Comparison of ENCODE assay signal across 15 cellular contexts in the genomic region with DNA sequence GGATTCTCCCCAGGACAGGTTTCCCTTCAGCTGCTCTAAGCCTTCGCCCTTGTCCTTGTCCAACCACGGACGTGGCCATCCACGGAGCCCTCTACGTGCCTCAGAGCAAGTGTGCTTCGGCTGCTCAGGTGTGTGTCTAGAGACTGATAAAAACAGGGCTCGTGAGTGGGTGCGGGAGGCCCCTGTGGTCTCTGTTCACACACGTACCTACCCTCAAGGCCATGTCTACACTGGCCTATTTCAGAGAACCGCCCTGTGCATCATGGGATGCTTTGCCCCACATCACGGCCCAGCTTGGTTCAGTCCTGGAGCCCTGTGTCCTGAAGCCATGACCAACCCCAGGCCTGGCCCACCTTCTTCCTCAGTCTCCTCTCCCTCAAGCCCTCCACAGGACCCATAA. TPM values are rescaled to one million over a fixed set of nuclear protein-coding genes. Genes with fewer than 3 reads are reported as not detected.
A peak's percentile ranks its signal among the peaks of the same experiment; 100 is the strongest.
DNase-seq lines count a peak whose midpoint lies in the region; ATAC-seq and TF ChIP-seq lines count a peak whose summit lies in the region.
"Had no signal": no experiment of that assay in that cellular context is flagged by ENCODE, and none has a peak within 500 bp of the region (broad histone marks: within the 10 kb centered on the region; RNA-seq: fewer than 3 reads in every experiment).

No MANE protein-coding gene starts in this region.

- no peaks in the 10 kb centered on the region for H3K9me2 ChIP-seq in Loucy (replicated peaks; ENCODE audit: low read depth, low read length)

- H3K36me3 Mint-ChIP-seq in activated naive CD8-positive, alpha-beta T cell treated with anti-CD3 and anti-CD28 coated beads for 36 hours: peaks cover 79% of the 10 kb centered on the region

- H3K36me3 ChIP-seq in Loucy (ENCODE audit: insufficient read depth, low read length): no peaks in the 10 kb centered on the region
- no peaks in the 10 kb centered on the region for H3K36me3 ChIP-seq in sigmoid colon
- H3K36me3 ChIP-seq: esophagus muscularis mucosa, heart right ventricle, thoracic aorta had no signal

- peaks cover 3% of the 10 kb centered on the region for H3K27me3 Mint-ChIP-seq in activated naive CD8-positive, alpha-beta T cell treated with anti-CD3 and anti-CD28 coated beads for 36 hours

- no peak for DNase-seq in GM12864 (ENCODE audit: low read depth)
- no peak for DNase-seq in activated naive CD8-positive, alpha-beta T cell treated with anti-CD3 and anti-CD28 coated beads for 36 hours
- DNase-seq in sigmoid colon: peak; percentile 58
- DNase-seq: anterior cingulate cortex, cortex of kidney, heart right ventricle, left cardiac atrium had no signal

- peaks cover 1% of the 10 kb centered on the region for H3K9me3 Mint-ChIP-seq in activated naive CD8-positive, alpha-beta T cell treated with anti-CD3 and anti-CD28 coated beads for 36 hours

- ATAC-seq in GM19035 (IDR thresholded peaks at IDR 0.05; ENCODE audit: unreplicated experiment) (no peak), GM18517 (IDR thresholded peaks at IDR 0.05; ENCODE audit: unreplicated experiment) (no peak), GM19452 (IDR thresholded peaks at IDR 0.05; ENCODE audit: unreplicated experiment) (no peak)
- ATAC-seq: heart right ventricle, left cardiac atrium, Right ventricle myocardium inferior had no signal

- H3K27me3 ChIP-seq in Loucy (ENCODE audit: insufficient read depth, low read length, poor library complexity, severe bottlenecking) (no peaks in the 10 kb centered on the region), sigmoid colon (no peaks in the 10 kb centered on the region)

- H3K4me1 ChIP-seq in Loucy (ENCODE audit: insufficient read depth, low read length, poor library complexity, severe bottlenecking) (peaks cover 60% of the 10 kb centered on the region), sigmoid colon (no peaks in the 10 kb centered on the region)
- H3K4me1 ChIP-seq: esophagus muscularis mucosa had no signal

- H3K9ac ChIP-seq in Loucy (ENCODE audit: low read depth, low read length, poor library complexity, severe bottlenecking): no peak overlapping the region

- WGBS in sigmoid colon, 2 donors: 81 to 90% methylated on average over 11 of the region's 11 CpGs

- H3K4me3 ChIP-seq in GM12864 (ENCODE audit: low read depth, low read length): peak overlapping the region; percentile 4; the same call in 1 of the 2 replicates
- H3K4me3 ChIP-seq in Loucy (ENCODE audit: low read length, poor library complexity, severe bottlenecking): no peak overlapping the region
- H3K4me3 ChIP-seq in sigmoid colon: no peak overlapping the region
- H3K4me3 ChIP-seq: esophagus muscularis mucosa, heart right ventricle, thoracic aorta had no signal

- H3K4me3 Mint-ChIP-seq in activated naive CD8-positive, alpha-beta T cell treated with anti-CD3 and anti-CD28 coated beads for 36 hours: peak overlapping the region; percentile 91

- H3F3A ChIP-seq in Loucy (ENCODE audit: low read depth): peaks cover 3% of the 10 kb centered on the region; the same call in 1 of the 2 replicates

- peaks cover 87% of the 10 kb centered on the region for H3K4me1 Mint-ChIP-seq in activated naive CD8-positive, alpha-beta T cell treated with anti-CD3 and anti-CD28 coated beads for 36 hours

- H3K27ac ChIP-seq in sigmoid colon: no peak overlapping the region
- H3K27ac ChIP-seq: esophagus muscularis mucosa, heart right ventricle, thoracic aorta had no signal

- no peak for TF ChIP-seq EP300 in sigmoid colon (IDR thresholded peaks at IDR 0.05)

- peak overlapping the region; percentile 33 for H3K4me2 ChIP-seq in Loucy (ENCODE audit: low read depth, low read length, poor library complexity, severe bottlenecking)

- TF ChIP-seq CTCF in GM12864 (IDR thresholded peaks at IDR 0.05; ENCODE audit: low read depth, low read length, missing control alignments): no peak
- TF ChIP-seq CTCF in Loucy (conservative IDR thresholded peaks at IDR 0.05; ENCODE audit: low read length): no peak
- TF ChIP-seq CTCF in sigmoid colon (IDR thresholded peaks at IDR 0.05): no peak

- peaks cover 17% of the 10 kb centered on the region for H4K20me1 ChIP-seq in Loucy (ENCODE audit: insufficient read depth, low read length, poor library complexity, severe bottlenecking)

- H2AFZ ChIP-seq in Loucy (ENCODE audit: low read length): no peak overlapping the region

- TF ChIP-seq POLR2A in sigmoid colon (IDR thresholded peaks at IDR 0.05): no peak

- H3K9me3 ChIP-seq in Loucy (ENCODE audit: insufficient read depth, low read depth, low read length): no peaks in the 10 kb centered on the region
- no peaks in the 10 kb centered on the region for H3K9me3 ChIP-seq in sigmoid colon
- H3K9me3 ChIP-seq: esophagus muscularis mucosa, heart right ventricle, thoracic aorta had no signal

- H3K79me2 ChIP-seq in Loucy (ENCODE audit: insufficient read depth, low read length): peaks cover 96% of the 10 kb centered on the region

- intact Hi-C loops in sigmoid colon (cut with DNase I): no loop called here

- H3K27ac Mint-ChIP-seq in activated naive CD8-positive, alpha-beta T cell treated with anti-CD3 and anti-CD28 coated beads for 36 hours: peak overlapping the region; percentile 98
- H3K27ac Mint-ChIP-seq: progenitor cell of endocrine pancreas had no signal

RNA-seq across cellular contexts. Expression of a gene that starts 24.6 kb away (rescaled TPM):
- 100 to 1,000 TPM; 144 TPM for total RNA-seq in activated naive CD8-positive, alpha-beta T cell treated with anti-CD3 and anti-CD28 coated beads for 36 hours
- total RNA-seq in sigmoid colon: 1 to 10 TPM in 1 of 4 donors, under 1 TPM in 2, not detected in 1; 0.36 to 1.2 (median 0.49) TPM
- 10 to 100 TPM in 1 of 3 donors, 1 to 10 TPM in 2; 1.2 to 18.0 (median 3.7) TPM for polyA plus RNA-seq in sigmoid colon
- total RNA-seq: progenitor cell of endocrine pancreas had no signal

Comparison
In these comparisons a context has a peak if more than half of its experiments do, and no peak if none do; other contexts are left out.
1. RNA of a gene that starts 24.6 kb away (total RNA-seq): 144 TPM in activated naive CD8-positive, alpha-beta T cell treated with anti-CD3 and anti-CD28 coated beads for 36 hours; 0.36 to 1.2 TPM in sigmoid colon; every median in the first group is over 10 times any median in the second.